Comparison of ENCODE assay signal across 21 cellular contexts in genomic region chrX:150436200-150436599, GRCh38.
"Had no signal": no experiment of that assay in that cellular context is flagged by ENCODE, and none has a peak within 500 bp of the region (broad histone marks: within the 10 kb centered on the region; RNA-seq: fewer than 3 reads in every experiment).

No MANE protein-coding gene starts in this region.

- H3K4me1 ChIP-seq: psoas muscle, sigmoid colon, testis, tibial nerve, upper lobe of right lung, vagina had no signal

- DNase-seq: dermis blood vessel endothelial cell; erythroblast; foreskin melanocyte; head of caudate nucleus; kidney; left colon; mesendoderm; naive thymus-derived CD4-positive, alpha-beta T cell; nephron progenitor cell; psoas muscle; sigmoid colon; stimulated activated CD4-positive, alpha-beta T cell treated with anti-CD3 and anti-CD28 coated beads, Interleukin-2, amount 100 ng/mL, for 24 hours; stimulated activated CD4-positive, alpha-beta T cell treated with anti-CD3 and anti-CD28 coated beads, Interleukin-4, amount 100 ng/mL, for 4 hours; stimulated activated naive B cell treated with anti-CD40 and anti-IgM and Interleukin-4, amounts not matched to agents 10 μg/mL and 1 μg/mL and 100 μg/mL, for 72 hours; stimulated activated naive CD8-positive, alpha-beta T cell treated with anti-CD3 and anti-CD28 coated beads, Interleukin-15, amount 100 ng/mL, for 72 hours; testis; upper lobe of right lung had no signal

- H3K79me2 ChIP-seq: hepatocyte had no signal

- H3K9me3 ChIP-seq: psoas muscle, sigmoid colon, testis, tibial nerve, upper lobe of right lung, vagina had no signal

- H2AFZ ChIP-seq: hepatocyte had no signal

- H3K36me3 ChIP-seq: sigmoid colon, upper lobe of right lung, vagina had no signal

- H3K27me3 ChIP-seq: hepatocyte, sigmoid colon, testis, tibial nerve, upper lobe of right lung, vagina had no signal

- H3K4me3 ChIP-seq: hepatocyte, psoas muscle, sigmoid colon, skin epidermis, testis, tibial nerve, upper lobe of right lung, vagina had no signal

- H3K27ac ChIP-seq: hepatocyte, psoas muscle, sigmoid colon, skin epidermis, testis, tibial nerve, upper lobe of right lung, vagina had no signal

- ATAC-seq: left colon; naive thymus-derived CD4-positive, alpha-beta T cell; psoas muscle; stimulated activated naive B cell treated with anti-CD40 and anti-IgM and Interleukin-4, amounts not matched to agents 10 μg/mL and 1 μg/mL and 100 μg/mL, for 72 hours; stimulated activated naive CD8-positive, alpha-beta T cell treated with anti-CD3 and anti-CD28 coated beads, Interleukin-15, amount 100 ng/mL, for 72 hours; upper lobe of right lung had no signal

- H3K4me2 ChIP-seq: hepatocyte had no signal

- FAIRE-seq: kidney had no signal
